ENCODE assay signal across 1 cellular context in the genomic region with DNA sequence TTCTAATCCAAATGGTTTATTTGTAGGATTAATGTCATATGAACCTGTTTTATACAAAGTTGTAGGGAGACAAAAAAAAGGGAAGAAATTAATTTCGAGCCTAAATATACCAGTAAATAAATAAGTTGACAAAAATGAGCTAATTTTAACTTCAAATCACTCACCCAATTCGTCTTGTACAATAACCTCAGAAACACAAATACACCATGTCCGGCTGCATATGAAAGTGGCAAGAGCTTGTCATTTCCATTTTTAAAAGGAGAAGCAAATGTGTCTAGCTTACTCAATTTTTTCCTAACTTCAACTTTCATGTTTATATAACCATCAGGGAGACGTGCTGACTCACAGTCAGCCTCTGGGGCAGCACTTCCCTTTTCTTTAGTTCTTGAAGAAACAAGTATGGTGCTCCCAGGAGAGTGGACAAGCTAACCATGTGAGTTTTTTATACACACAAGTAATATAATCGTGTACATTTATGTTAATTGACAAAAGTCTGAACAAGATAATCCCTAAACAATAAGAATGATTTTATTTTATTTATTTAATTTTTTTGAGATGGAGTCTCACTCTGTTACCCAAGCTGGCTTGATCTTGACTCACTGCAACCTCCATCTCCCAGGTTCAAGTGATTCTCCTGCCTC.
TF ChIP-seq lines count a peak whose summit lies in the region.

No MANE protein-coding gene starts in this region.

TF ChIP-seq in K562, 482 proteins besides CTCF, POLR2A, EP300 and RAD21 (continued from another document and continues in another):
- TF ChIP-seq, protein P1, sequence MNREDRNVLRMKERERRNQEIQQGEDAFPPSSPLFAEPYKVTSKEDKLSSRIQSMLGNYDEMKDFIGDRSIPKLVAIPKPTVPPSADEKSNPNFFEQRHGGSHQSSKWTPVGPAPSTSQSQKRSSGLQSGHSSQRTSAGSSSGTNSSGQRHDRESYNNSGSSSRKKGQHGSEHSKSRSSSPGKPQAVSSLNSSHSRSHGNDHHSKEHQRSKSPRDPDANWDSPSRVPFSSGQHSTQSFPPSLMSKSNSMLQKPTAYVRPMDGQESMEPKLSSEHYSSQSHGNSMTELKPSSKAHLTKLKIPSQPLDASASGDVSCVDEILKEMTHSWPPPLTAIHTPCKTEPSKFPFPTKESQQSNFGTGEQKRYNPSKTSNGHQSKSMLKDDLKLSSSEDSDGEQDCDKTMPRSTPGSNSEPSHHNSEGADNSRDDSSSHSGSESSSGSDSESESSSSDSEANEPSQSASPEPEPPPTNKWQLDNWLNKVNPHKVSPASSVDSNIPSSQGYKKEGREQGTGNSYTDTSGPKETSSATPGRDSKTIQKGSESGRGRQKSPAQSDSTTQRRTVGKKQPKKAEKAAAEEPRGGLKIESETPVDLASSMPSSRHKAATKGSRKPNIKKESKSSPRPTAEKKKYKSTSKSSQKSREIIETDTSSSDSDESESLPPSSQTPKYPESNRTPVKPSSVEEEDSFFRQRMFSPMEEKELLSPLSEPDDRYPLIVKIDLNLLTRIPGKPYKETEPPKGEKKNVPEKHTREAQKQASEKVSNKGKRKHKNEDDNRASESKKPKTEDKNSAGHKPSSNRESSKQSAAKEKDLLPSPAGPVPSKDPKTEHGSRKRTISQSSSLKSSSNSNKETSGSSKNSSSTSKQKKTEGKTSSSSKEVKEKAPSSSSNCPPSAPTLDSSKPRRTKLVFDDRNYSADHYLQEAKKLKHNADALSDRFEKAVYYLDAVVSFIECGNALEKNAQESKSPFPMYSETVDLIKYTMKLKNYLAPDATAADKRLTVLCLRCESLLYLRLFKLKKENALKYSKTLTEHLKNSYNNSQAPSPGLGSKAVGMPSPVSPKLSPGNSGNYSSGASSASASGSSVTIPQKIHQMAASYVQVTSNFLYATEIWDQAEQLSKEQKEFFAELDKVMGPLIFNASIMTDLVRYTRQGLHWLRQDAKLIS (CRISPR knock-in tag; IDR thresholded peaks at IDR 0.05) = 0 out of 2 replicates have a peak, but pooled peaks have one; percentile 39
- TF ChIP-seq NEUROD1 (IDR thresholded peaks at IDR 0.05; ENCODE audit: borderline replicate concordance, low read depth, low read length, partially characterized antibody) (no peak), ATF7 (IDR thresholded peaks at IDR 0.05) (0 out of 2 replicates have a peak, but pooled peaks have one; percentile 22), MEIS2 (IDR thresholded peaks at IDR 0.05; ENCODE audit: partially characterized antibody) (no peak), PHF20 (IDR thresholded peaks at IDR 0.05; ENCODE audit: partially characterized antibody) (no peak), SLC30A9 (CRISPR knock-in tag; IDR thresholded peaks at IDR 0.05) (no peak), PCBP1 (IDR thresholded peaks at IDR 0.05; ENCODE audit: low read depth, low read length, poor library complexity, severe bottlenecking) (no peak), TAF15 (IDR thresholded peaks at IDR 0.05; ENCODE audit: low read depth, low read length) (no peak), C11orf30 (IDR thresholded peaks at IDR 0.05; ENCODE audit: low read depth) (peak; percentile 87), FOSL1 (tag; conservative IDR thresholded peaks at IDR 0.05) (peak; percentile 87), SIN3B (IDR thresholded peaks at IDR 0.05; ENCODE audit: low read depth) (no peak), TBL1XR1 (IDR thresholded peaks at IDR 0.05; ENCODE audit: low read length in 2 of 2) (no peak), BRCA1 (IDR thresholded peaks at IDR 0.05) (no peak), BRCA1 (CRISPR knock-in tag; IDR thresholded peaks at IDR 0.05) (no peak), SMC3 (conservative IDR thresholded peaks at IDR 0.05; ENCODE audit: insufficient read depth, low read depth, low read length) (no peak), ZNF507 (tag; conservative IDR thresholded peaks at IDR 0.05) (no peak), FIP1L1 (IDR thresholded peaks at IDR 0.05; ENCODE audit: low read depth, low read length, poor library complexity, severe bottlenecking) (no peak), RBM22 (IDR thresholded peaks at IDR 0.05; ENCODE audit: low read depth, low read length, poor library complexity, severe bottlenecking) (no peak)
- TF ChIP-seq, protein P2, sequence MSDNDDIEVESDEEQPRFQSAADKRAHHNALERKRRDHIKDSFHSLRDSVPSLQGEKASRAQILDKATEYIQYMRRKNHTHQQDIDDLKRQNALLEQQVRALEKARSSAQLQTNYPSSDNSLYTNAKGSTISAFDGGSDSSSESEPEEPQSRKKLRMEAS (CRISPR knock-in tag; IDR thresholded peaks at IDR 0.05) = no peak
- TF ChIP-seq, protein P3, sequence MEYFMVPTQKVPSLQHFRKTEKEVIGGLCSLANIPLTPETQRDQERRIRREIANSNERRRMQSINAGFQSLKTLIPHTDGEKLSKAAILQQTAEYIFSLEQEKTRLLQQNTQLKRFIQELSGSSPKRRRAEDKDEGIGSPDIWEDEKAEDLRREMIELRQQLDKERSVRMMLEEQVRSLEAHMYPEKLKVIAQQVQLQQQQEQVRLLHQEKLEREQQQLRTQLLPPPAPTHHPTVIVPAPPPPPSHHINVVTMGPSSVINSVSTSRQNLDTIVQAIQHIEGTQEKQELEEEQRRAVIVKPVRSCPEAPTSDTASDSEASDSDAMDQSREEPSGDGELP (CRISPR knock-in tag; IDR thresholded peaks at IDR 0.05; ENCODE audit: borderline replicate concordance) = no peak
- TF ChIP-seq, protein P4, sequence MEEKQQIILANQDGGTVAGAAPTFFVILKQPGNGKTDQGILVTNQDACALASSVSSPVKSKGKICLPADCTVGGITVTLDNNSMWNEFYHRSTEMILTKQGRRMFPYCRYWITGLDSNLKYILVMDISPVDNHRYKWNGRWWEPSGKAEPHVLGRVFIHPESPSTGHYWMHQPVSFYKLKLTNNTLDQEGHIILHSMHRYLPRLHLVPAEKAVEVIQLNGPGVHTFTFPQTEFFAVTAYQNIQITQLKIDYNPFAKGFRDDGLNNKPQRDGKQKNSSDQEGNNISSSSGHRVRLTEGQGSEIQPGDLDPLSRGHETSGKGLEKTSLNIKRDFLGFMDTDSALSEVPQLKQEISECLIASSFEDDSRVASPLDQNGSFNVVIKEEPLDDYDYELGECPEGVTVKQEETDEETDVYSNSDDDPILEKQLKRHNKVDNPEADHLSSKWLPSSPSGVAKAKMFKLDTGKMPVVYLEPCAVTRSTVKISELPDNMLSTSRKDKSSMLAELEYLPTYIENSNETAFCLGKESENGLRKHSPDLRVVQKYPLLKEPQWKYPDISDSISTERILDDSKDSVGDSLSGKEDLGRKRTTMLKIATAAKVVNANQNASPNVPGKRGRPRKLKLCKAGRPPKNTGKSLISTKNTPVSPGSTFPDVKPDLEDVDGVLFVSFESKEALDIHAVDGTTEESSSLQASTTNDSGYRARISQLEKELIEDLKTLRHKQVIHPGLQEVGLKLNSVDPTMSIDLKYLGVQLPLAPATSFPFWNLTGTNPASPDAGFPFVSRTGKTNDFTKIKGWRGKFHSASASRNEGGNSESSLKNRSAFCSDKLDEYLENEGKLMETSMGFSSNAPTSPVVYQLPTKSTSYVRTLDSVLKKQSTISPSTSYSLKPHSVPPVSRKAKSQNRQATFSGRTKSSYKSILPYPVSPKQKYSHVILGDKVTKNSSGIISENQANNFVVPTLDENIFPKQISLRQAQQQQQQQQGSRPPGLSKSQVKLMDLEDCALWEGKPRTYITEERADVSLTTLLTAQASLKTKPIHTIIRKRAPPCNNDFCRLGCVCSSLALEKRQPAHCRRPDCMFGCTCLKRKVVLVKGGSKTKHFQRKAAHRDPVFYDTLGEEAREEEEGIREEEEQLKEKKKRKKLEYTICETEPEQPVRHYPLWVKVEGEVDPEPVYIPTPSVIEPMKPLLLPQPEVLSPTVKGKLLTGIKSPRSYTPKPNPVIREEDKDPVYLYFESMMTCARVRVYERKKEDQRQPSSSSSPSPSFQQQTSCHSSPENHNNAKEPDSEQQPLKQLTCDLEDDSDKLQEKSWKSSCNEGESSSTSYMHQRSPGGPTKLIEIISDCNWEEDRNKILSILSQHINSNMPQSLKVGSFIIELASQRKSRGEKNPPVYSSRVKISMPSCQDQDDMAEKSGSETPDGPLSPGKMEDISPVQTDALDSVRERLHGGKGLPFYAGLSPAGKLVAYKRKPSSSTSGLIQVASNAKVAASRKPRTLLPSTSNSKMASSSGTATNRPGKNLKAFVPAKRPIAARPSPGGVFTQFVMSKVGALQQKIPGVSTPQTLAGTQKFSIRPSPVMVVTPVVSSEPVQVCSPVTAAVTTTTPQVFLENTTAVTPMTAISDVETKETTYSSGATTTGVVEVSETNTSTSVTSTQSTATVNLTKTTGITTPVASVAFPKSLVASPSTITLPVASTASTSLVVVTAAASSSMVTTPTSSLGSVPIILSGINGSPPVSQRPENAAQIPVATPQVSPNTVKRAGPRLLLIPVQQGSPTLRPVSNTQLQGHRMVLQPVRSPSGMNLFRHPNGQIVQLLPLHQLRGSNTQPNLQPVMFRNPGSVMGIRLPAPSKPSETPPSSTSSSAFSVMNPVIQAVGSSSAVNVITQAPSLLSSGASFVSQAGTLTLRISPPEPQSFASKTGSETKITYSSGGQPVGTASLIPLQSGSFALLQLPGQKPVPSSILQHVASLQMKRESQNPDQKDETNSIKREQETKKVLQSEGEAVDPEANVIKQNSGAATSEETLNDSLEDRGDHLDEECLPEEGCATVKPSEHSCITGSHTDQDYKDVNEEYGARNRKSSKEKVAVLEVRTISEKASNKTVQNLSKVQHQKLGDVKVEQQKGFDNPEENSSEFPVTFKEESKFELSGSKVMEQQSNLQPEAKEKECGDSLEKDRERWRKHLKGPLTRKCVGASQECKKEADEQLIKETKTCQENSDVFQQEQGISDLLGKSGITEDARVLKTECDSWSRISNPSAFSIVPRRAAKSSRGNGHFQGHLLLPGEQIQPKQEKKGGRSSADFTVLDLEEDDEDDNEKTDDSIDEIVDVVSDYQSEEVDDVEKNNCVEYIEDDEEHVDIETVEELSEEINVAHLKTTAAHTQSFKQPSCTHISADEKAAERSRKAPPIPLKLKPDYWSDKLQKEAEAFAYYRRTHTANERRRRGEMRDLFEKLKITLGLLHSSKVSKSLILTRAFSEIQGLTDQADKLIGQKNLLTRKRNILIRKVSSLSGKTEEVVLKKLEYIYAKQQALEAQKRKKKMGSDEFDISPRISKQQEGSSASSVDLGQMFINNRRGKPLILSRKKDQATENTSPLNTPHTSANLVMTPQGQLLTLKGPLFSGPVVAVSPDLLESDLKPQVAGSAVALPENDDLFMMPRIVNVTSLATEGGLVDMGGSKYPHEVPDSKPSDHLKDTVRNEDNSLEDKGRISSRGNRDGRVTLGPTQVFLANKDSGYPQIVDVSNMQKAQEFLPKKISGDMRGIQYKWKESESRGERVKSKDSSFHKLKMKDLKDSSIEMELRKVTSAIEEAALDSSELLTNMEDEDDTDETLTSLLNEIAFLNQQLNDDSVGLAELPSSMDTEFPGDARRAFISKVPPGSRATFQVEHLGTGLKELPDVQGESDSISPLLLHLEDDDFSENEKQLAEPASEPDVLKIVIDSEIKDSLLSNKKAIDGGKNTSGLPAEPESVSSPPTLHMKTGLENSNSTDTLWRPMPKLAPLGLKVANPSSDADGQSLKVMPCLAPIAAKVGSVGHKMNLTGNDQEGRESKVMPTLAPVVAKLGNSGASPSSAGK (IDR thresholded peaks at IDR 0.05) = peak; percentile 35
- TF ChIP-seq, protein P5, sequence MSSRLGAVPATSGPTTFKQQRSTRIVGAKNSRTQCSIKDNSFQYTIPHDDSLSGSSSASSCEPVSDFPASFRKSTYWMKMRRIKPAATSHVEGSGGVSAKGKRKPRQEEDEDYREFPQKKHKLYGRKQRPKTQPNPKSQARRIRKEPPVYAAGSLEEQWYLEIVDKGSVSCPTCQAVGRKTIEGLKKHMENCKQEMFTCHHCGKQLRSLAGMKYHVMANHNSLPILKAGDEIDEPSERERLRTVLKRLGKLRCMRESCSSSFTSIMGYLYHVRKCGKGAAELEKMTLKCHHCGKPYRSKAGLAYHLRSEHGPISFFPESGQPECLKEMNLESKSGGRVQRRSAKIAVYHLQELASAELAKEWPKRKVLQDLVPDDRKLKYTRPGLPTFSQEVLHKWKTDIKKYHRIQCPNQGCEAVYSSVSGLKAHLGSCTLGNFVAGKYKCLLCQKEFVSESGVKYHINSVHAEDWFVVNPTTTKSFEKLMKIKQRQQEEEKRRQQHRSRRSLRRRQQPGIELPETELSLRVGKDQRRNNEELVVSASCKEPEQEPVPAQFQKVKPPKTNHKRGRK (tag; IDR thresholded peaks at IDR 0.05) = no peak
- TF ChIP-seq, protein P6, sequence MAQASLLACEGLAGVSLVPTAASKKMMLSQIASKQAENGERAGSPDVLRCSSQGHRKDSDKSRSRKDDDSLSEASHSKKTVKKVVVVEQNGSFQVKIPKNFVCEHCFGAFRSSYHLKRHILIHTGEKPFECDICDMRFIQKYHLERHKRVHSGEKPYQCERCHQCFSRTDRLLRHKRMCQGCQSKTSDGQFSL (CRISPR knock-in tag; IDR thresholded peaks at IDR 0.05) = no peak
- TF ChIP-seq, protein P6 (tag; IDR thresholded peaks at IDR 0.05) = no peak
- TF ChIP-seq, protein P7, sequence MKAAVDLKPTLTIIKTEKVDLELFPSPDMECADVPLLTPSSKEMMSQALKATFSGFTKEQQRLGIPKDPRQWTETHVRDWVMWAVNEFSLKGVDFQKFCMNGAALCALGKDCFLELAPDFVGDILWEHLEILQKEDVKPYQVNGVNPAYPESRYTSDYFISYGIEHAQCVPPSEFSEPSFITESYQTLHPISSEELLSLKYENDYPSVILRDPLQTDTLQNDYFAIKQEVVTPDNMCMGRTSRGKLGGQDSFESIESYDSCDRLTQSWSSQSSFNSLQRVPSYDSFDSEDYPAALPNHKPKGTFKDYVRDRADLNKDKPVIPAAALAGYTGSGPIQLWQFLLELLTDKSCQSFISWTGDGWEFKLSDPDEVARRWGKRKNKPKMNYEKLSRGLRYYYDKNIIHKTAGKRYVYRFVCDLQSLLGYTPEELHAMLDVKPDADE (conservative IDR thresholded peaks at IDR 0.05; ENCODE audit: control insufficient read depth, low read depth, low read length) = no peak
- TF ChIP-seq, protein P8, sequence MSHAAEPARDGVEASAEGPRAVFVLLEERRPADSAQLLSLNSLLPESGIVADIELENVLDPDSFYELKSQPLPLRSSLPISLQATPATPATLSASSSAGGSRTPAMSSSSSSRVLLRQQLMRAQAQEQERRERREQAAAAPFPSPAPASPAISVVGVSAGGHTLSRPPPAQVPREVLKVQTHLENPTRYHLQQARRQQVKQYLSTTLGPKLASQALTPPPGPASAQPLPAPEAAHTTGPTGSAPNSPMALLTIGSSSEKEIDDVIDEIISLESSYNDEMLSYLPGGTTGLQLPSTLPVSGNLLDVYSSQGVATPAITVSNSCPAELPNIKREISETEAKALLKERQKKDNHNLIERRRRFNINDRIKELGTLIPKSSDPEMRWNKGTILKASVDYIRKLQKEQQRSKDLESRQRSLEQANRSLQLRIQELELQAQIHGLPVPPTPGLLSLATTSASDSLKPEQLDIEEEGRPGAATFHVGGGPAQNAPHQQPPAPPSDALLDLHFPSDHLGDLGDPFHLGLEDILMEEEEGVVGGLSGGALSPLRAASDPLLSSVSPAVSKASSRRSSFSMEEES (CRISPR knock-in tag; IDR thresholded peaks at IDR 0.05) = no peak
- TF ChIP-seq, protein P9, sequence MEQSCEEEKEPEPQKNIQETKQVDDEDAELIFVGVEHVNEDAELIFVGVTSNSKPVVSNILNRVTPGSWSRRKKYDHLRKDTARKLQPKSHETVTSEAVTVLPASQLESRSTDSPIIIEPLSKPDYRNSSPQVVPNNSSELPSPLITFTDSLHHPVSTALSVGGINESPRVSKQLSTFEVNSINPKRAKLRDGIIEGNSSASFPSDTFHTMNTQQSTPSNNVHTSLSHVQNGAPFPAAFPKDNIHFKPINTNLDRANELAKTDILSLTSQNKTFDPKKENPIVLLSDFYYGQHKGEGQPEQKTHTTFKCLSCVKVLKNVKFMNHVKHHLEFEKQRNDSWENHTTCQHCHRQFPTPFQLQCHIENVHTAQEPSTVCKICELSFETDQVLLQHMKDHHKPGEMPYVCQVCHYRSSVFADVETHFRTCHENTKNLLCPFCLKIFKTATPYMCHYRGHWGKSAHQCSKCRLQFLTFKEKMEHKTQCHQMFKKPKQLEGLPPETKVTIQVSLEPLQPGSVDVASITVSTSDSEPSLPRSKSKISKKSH (CRISPR knock-in tag; IDR thresholded peaks at IDR 0.05) = no peak
